Comparison of ENCODE assay signal across 8 cellular contexts in the genomic region with DNA sequence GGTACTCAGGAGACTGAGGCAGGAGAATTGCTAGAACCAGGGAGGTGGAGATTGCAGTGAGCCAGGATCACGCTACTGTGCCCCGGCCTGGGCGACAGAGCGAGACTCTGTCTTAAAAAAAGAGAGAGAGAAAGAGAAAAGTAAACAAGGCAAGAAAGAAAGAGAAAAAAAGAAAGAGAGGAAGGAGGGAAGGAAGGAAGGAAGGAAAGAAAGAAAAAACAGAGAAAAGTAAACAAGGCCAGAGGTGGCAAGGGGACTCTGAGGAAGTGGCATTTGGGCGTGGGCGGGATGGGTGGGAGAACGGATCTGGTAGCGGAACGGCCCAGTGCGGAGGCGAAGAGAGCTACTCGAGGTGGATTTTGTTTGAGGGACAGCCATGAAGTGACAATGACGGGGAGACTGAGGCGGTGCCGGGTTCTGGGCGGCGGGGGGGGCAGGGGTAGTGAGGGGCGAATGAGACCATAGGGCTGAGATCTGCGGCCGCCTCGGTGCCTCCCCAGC. TPM values are rescaled to one million over a fixed set of nuclear protein-coding genes. Genes with fewer than 3 reads are reported as not detected.
DNase-seq lines count a peak whose midpoint lies in the region; ATAC-seq and TF ChIP-seq lines count a peak whose summit lies in the region.

No MANE protein-coding gene starts in this region.

- no peak overlapping the region for H4K91ac ChIP-seq in H9 (ENCODE audit: insufficient read length, low read depth, low read length)

- H2AFZ ChIP-seq in ACC112 (ENCODE audit: low read length, unreplicated experiment) (no peak overlapping the region), H9 (ENCODE audit: low read length) (no peak overlapping the region)

- H2AK5ac ChIP-seq in H9 (ENCODE audit: insufficient read length, low read length): no peak overlapping the region

- no peak overlapping the region for H2BK20ac ChIP-seq in H9 (ENCODE audit: low read depth, low read length, poor library complexity, severe bottlenecking)

- H3K4me2 ChIP-seq in H9 (ENCODE audit: insufficient read depth, insufficient read length, low read length): no peak overlapping the region

- H3K36me3 ChIP-seq in ACC112 (ENCODE audit: insufficient read depth, low read length) (no peaks in the 10 kb centered on the region), lung (ENCODE audit: control insufficient read depth in 2 of 2, insufficient read depth in 2 of 2, low read length in 2 of 2) (no peaks in the 10 kb centered on the region)

- H3K79me1 ChIP-seq in H9 (ENCODE audit: insufficient read depth, low read depth, low read length, poor library complexity, severe bottlenecking): no peaks in the 10 kb centered on the region

- H4K5ac ChIP-seq in H9 (ENCODE audit: insufficient read length, low read depth, low read length): no peak overlapping the region

- H3K4me3 ChIP-seq in ACC112 (ENCODE audit: low read depth, low read length) (peak overlapping the region; percentile 81), lung (no peak overlapping the region)

- H3K9me3 ChIP-seq in H9 (ENCODE audit: control insufficient read depth, low read depth, low read length) (no peaks in the 10 kb centered on the region), lung (ENCODE audit: control insufficient read depth in 2 of 2, insufficient read depth in 1 of 2, low read length in 1 of 2) (no peaks in the 10 kb centered on the region)

- H2BK5ac ChIP-seq in H9 (ENCODE audit: insufficient read length, low read length): no peak overlapping the region

- no peaks in the 10 kb centered on the region for H4K20me1 ChIP-seq in H9 (ENCODE audit: control insufficient read depth, insufficient read depth, insufficient read length)

- H3K27me3 ChIP-seq in ACC112 (ENCODE audit: insufficient read depth, low read length): no peaks in the 10 kb centered on the region
- H3K27me3 ChIP-seq in H9 (ENCODE audit: insufficient read depth, low read length): no peaks in the 10 kb centered on the region; the same call in 1 of the 2 replicates
- H3K27me3 ChIP-seq in lung (ENCODE audit: control insufficient read depth, insufficient read depth): no peaks in the 10 kb centered on the region

- no peak overlapping the region for H2BK120ac ChIP-seq in H9 (ENCODE audit: low read depth, low read length, poor library complexity, severe bottlenecking)

- H3K79me2 ChIP-seq in ACC112 (ENCODE audit: control insufficient read depth, insufficient read depth, low read length, unreplicated experiment): peaks cover 18% of the 10 kb centered on the region
- H3K79me2 ChIP-seq in H9 (ENCODE audit: insufficient read depth, low read length): no peaks in the 10 kb centered on the region

- H3K4me1 Mint-ChIP-seq in H9: peaks cover 6 to 13% of the 10 kb centered on the region in 2 experiments
- H3K4me1 Mint-ChIP-seq in activated naive CD8-positive, alpha-beta T cell treated with anti-CD3 and anti-CD28 coated beads, Interleukin-2, amount 50 U/mL, for 24 hours: peaks cover 22% of the 10 kb centered on the region

- no peak overlapping the region for H3T11ph ChIP-seq in H9 (ENCODE audit: low read length)

- H3K9ac ChIP-seq in H9 (ENCODE audit: extremely low read depth, insufficient read length, low read length): no peak overlapping the region

- peak overlapping the region in 2 of 3 experiments; percentile 62 to 76; a peak in 2 of 7 replicates for H3K27ac Mint-ChIP-seq in H9
- peak overlapping the region; percentile 93 for H3K27ac Mint-ChIP-seq in activated naive CD8-positive, alpha-beta T cell treated with anti-CD3 and anti-CD28 coated beads, Interleukin-2, amount 50 U/mL, for 24 hours

- DNase-seq in H9 (no peak), lung (ENCODE audit: low spot score) (no peak), NAMALWA (ENCODE audit: low spot score) (no peak)
- no peak for DNase-seq in activated naive CD8-positive, alpha-beta T cell treated with anti-CD3 and anti-CD28 coated beads, Interleukin-2, amount 50 U/mL, for 24 hours

- no peak overlapping the region for H2BK15ac ChIP-seq in H9 (ENCODE audit: low read depth, low read length)

- peaks cover 11% of the 10 kb centered on the region for H3K23me2 ChIP-seq in H9 (ENCODE audit: insufficient read length, low read depth, low read length, poor library complexity, severe bottlenecking)

- H3K36me3 Mint-ChIP-seq in H9 (ENCODE audit: insufficient read depth in 1 of 3, low read depth in 3 of 3): no peaks in the 10 kb centered on the region
- H3K36me3 Mint-ChIP-seq in activated naive CD8-positive, alpha-beta T cell treated with anti-CD3 and anti-CD28 coated beads, Interleukin-2, amount 50 U/mL, for 24 hours (ENCODE audit: low read depth): peaks cover 9% of the 10 kb centered on the region

- H3K56ac ChIP-seq in H9 (ENCODE audit: insufficient read length, low read depth, low read length): no peak overlapping the region

- H4K8ac ChIP-seq in H9 (replicated peaks; ENCODE audit: insufficient read length, low read depth, low read length): no peak overlapping the region

- no peak overlapping the region for H3K14ac ChIP-seq in H9 (ENCODE audit: insufficient read depth, low read length)

- TF ChIP-seq CTCF in H9 (conservative IDR thresholded peaks at IDR 0.05) (no peak), lung (IDR thresholded peaks at IDR 0.05; ENCODE audit: control extremely low read depth, extremely low read depth) (no peak)

- no peaks in the 10 kb centered on the region for H3K9me3 Mint-ChIP-seq in H9
- no peaks in the 10 kb centered on the region for H3K9me3 Mint-ChIP-seq in activated naive CD8-positive, alpha-beta T cell treated with anti-CD3 and anti-CD28 coated beads, Interleukin-2, amount 50 U/mL, for 24 hours

- H3K4me3 Mint-ChIP-seq in H9: peak overlapping the region; percentile 58 to 83
- peak overlapping the region; percentile 76 for H3K4me3 Mint-ChIP-seq in activated naive CD8-positive, alpha-beta T cell treated with anti-CD3 and anti-CD28 coated beads, Interleukin-2, amount 50 U/mL, for 24 hours

- H3K4ac ChIP-seq in H9 (ENCODE audit: low read depth, low read length): no peak overlapping the region

- H3K23ac ChIP-seq in H9 (ENCODE audit: insufficient read length, low read depth, low read length): no peak overlapping the region

- H3K27ac ChIP-seq in ACC112 (ENCODE audit: low read depth, low read length): peak overlapping the region; percentile 84
- no peak overlapping the region for H3K27ac ChIP-seq in H9 (ENCODE audit: insufficient read length, low read depth, low read length)
- peak overlapping the region; percentile 45 to 89 for H3K27ac ChIP-seq in lung (ENCODE audit: low read depth in 1 of 2, low read length in 1 of 2)

- no CpG with 5 or more reads among the region's 21 CpGs for WGBS in H9 (ENCODE audit: extremely low coverage, insufficient read length, low lambda C conversion rate)
- WGBS in lung, 2 donors: 12 to 27% methylated on average over 14 to 21 of the region's 21 CpGs

- no peak for ATAC-seq in activated naive CD8-positive, alpha-beta T cell treated with anti-CD3 and anti-CD28 coated beads, Interleukin-2, amount 50 U/mL, for 24 hours
- ATAC-seq in lung (ENCODE audit: insufficient read depth, low FRiP score) (no peak), HG02763 (IDR thresholded peaks at IDR 0.05; ENCODE audit: unreplicated experiment) (no peak), GM21737 (IDR thresholded peaks at IDR 0.05; ENCODE audit: unreplicated experiment) (no peak), GM19395 (IDR thresholded peaks at IDR 0.05; ENCODE audit: unreplicated experiment) (no peak)

- H3K18ac ChIP-seq in H9 (ENCODE audit: insufficient read length, low read depth, low read length): no peak overlapping the region

- H2BK12ac ChIP-seq in H9 (ENCODE audit: insufficient read length, low read depth, low read length): no peak overlapping the region

- H3K27me3 Mint-ChIP-seq in H9 (ENCODE audit: low read depth): peaks cover 33% of the 10 kb centered on the region
- no peaks in the 10 kb centered on the region for H3K27me3 Mint-ChIP-seq in activated naive CD8-positive, alpha-beta T cell treated with anti-CD3 and anti-CD28 coated beads, Interleukin-2, amount 50 U/mL, for 24 hours

- peaks cover 11% of the 10 kb centered on the region for H3K4me1 ChIP-seq in ACC112 (ENCODE audit: control insufficient read depth, insufficient read depth, low read length, unreplicated experiment)
- no peaks in the 10 kb centered on the region for H3K4me1 ChIP-seq in H9 (ENCODE audit: insufficient read depth, low read length)
- peaks cover 0 to 2% of the 10 kb centered on the region in 2 donors for H3K4me1 ChIP-seq in lung (ENCODE audit: control insufficient read depth in 2 of 2, insufficient read depth in 2 of 2, low read length in 2 of 2)

RNA-seq across cellular contexts. Expression of gene ARRDC2, which starts 7.4 kb away (rescaled TPM):
- total RNA-seq in H9 (2021) (9.5 and 10.5 TPM in 2 replicates), lung (10 to 100 TPM; 19.4 to 50.0 TPM)
- 10 to 100 TPM; 47.6 to 62.2 TPM for polyA plus RNA-seq in lung

RNA-seq across cellular contexts. Expression of gene KCNN1, which starts 33.6 kb away (rescaled TPM):
- total RNA-seq in H9 (2021) (8.4 and 9.2 TPM in 2 replicates), lung (under 1 TPM in 1 of 2 donors, not detected in 1; 0.60 TPM)
- under 1 TPM; 0.14 to 0.19 TPM for polyA plus RNA-seq in lung
